Comparison of ENCODE assay signal across 12 cellular contexts in the genomic region with DNA sequence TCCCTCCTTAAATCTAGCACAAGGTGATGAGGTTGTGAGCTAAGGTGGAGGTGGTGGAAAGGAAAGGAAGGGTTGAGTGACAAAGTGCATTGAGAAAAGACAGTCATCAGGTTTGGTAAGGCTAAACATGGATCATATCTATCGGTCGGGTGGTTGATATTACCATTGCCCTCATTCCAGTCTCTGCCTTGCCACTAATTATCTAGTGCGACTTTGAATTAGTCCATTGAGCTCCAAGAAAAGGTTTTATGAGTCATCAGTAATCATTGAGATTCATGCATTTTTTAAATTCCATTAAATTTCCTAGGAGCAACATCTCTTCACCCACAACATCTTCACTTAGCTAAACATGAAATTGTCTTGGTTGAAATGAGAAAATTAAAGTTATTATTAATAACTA.
"Had no signal": no experiment of that assay in that cellular context is flagged by ENCODE, and none has a peak within 500 bp of the region (broad histone marks: within the 10 kb centered on the region; RNA-seq: fewer than 3 reads in every experiment).

No MANE protein-coding gene starts in this region.

- H3K4me1 ChIP-seq: right lobe of liver, spleen had no signal

- H3K27ac ChIP-seq: body of pancreas, epithelial cell of prostate, hepatocyte, right lobe of liver, spleen, tibial nerve had no signal

- H3K36me3 Mint-ChIP-seq: mesothelial cell of epicardium had no signal

- H3K4me3 Mint-ChIP-seq: central memory CD8-positive, alpha-beta T cell; mesothelial cell of epicardium; stimulated activated memory B cell treated with anti-CD40 and anti-IgM and Interleukin-4, amounts not matched to agents 10 μg/mL and 1 μg/mL and 100 μg/mL, for 72 hours had no signal

- H3K27ac Mint-ChIP-seq: mesothelial cell of epicardium; stimulated activated memory B cell treated with anti-CD40 and anti-IgM and Interleukin-4, amounts not matched to agents 10 μg/mL and 1 μg/mL and 100 μg/mL, for 72 hours had no signal

- H3K4me2 ChIP-seq: hepatocyte had no signal

- DNase-seq: body of pancreas; effector memory CD4-positive, alpha-beta T cell; right lobe of liver; spleen; stimulated activated CD4-positive, alpha-beta T cell treated with anti-CD3 and anti-CD28 coated beads, Interleukin-1b, Interleukin-23, amount 100 ng/mL, for 48 hours had no signal

- ATAC-seq: activated CD4-positive, CD25-positive, alpha-beta regulatory T cell treated with anti-CD3 and anti-CD28 coated beads, Interleukin-2, amount 50 U/mL, for 24 hours; body of pancreas; right lobe of liver; stimulated activated memory B cell treated with anti-CD40 and anti-IgM and Interleukin-4, amounts not matched to agents 10 μg/mL and 1 μg/mL and 100 μg/mL, for 72 hours had no signal

- H3K9me3 Mint-ChIP-seq: central memory CD8-positive, alpha-beta T cell; stimulated activated memory B cell treated with anti-CD40 and anti-IgM and Interleukin-4, amounts not matched to agents 10 μg/mL and 1 μg/mL and 100 μg/mL, for 72 hours had no signal

- H3K4me1 Mint-ChIP-seq: central memory CD8-positive, alpha-beta T cell; stimulated activated memory B cell treated with anti-CD40 and anti-IgM and Interleukin-4, amounts not matched to agents 10 μg/mL and 1 μg/mL and 100 μg/mL, for 72 hours had no signal

- H3K4me3 ChIP-seq: body of pancreas, hepatocyte, right lobe of liver, spleen, tibial nerve had no signal

- H3K9me3 ChIP-seq: body of pancreas, right lobe of liver, spleen, tibial nerve had no signal
